ENCODE assay signal across 10 cellular contexts in the genomic region with DNA sequence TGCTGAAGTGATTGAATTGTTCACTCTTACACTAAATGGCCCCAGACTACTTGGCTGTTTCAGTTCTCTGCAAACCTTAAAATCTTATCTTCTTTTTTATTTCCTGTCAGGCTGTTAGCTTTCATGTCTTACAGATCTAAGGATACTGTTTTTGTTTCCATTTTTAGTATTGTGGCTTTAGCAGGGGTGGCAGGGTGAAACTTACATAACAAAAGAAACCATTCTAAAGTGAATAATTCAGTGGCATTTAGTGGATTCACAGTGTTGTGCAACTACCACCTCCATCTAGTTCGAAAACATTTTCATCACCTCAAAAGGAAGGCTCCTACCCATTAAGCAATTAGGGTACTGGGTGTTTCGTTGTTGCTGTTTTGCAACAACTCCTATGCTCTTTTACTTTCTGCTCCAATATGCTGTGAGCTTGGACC. TPM values are rescaled to one million over a fixed set of nuclear protein-coding genes. Genes with fewer than 3 reads are reported as not detected.
A peak's percentile ranks its signal among the peaks of the same experiment; 100 is the strongest.
DNase-seq lines count a peak whose midpoint lies in the region; ATAC-seq and TF ChIP-seq lines count a peak whose summit lies in the region.
"Had no signal": no experiment of that assay in that cellular context is flagged by ENCODE, and none has a peak within 500 bp of the region (broad histone marks: within the 10 kb centered on the region; RNA-seq: fewer than 3 reads in every experiment).

No MANE protein-coding gene starts in this region.

- peak overlapping the region; percentile 77 for H3K4me3 Mint-ChIP-seq in activated naive CD4-positive, alpha-beta T cell treated with anti-CD3 and anti-CD28 coated beads for 36 hours

- ATAC-seq in GM21381 (IDR thresholded peaks at IDR 0.05; ENCODE audit: unreplicated experiment) (no peak), GM18907 (IDR thresholded peaks at IDR 0.05; ENCODE audit: unreplicated experiment) (no peak)

- no peaks in the 10 kb centered on the region for H3K9me3 Mint-ChIP-seq in activated naive CD4-positive, alpha-beta T cell treated with anti-CD3 and anti-CD28 coated beads for 36 hours

- peaks cover 84% of the 10 kb centered on the region for H3K4me1 Mint-ChIP-seq in activated naive CD4-positive, alpha-beta T cell treated with anti-CD3 and anti-CD28 coated beads for 36 hours (ENCODE audit: low read depth)

- intact Hi-C loops in activated naive CD4-positive, alpha-beta T cell treated with anti-CD3 and anti-CD28 coated beads for 36 hours (cut with micrococcal nuclease), result loop anchor here (1.0 to 10.0 kb wide), 10 partner anchors 10 to 930 kb away; partner anchors contain the start of genes CKAP2, INTS6, SUGT1 and WDFY2

- H3K27me3 Mint-ChIP-seq in activated naive CD4-positive, alpha-beta T cell treated with anti-CD3 and anti-CD28 coated beads for 36 hours (ENCODE audit: low read depth), result no peaks in the 10 kb centered on the region

- H3K4me1 ChIP-seq in thymus (ENCODE audit: control insufficient read depth, insufficient read depth, low read length), result peaks cover 44% of the 10 kb centered on the region

- no peak overlapping the region for H3K4me3 ChIP-seq in fibroblast of pulmonary artery (replicated peaks; ENCODE audit: low read depth, low read length)
- peak overlapping the region; percentile 40 for H3K4me3 ChIP-seq in thymus (ENCODE audit: low read length)

- CTCF ChIA-PET in activated naive CD4-positive, alpha-beta T cell treated with anti-CD3 and anti-CD28 coated beads for 36 hours (lab: Charles Lee), result interaction anchor here (0.6 to 6.4 kb wide), 10 partner anchors 7 to 519 kb away, joined by 3 to 136 read pairs (median 10); no protein-coding TSS in a partner anchor

- WGBS in thymus, result 2% methylated on average over 2 of the region's 2 CpGs

- H3K27ac Mint-ChIP-seq in activated naive CD4-positive, alpha-beta T cell treated with anti-CD3 and anti-CD28 coated beads for 36 hours, result peak overlapping the region; percentile 98

- no peaks in the 10 kb centered on the region for H3K36me3 Mint-ChIP-seq in activated naive CD4-positive, alpha-beta T cell treated with anti-CD3 and anti-CD28 coated beads for 36 hours (ENCODE audit: low read depth)

- H3K9me3 ChIP-seq in thymus (ENCODE audit: control insufficient read depth), result no peaks in the 10 kb centered on the region

- no peaks in the 10 kb centered on the region for H3K36me3 ChIP-seq in thymus (ENCODE audit: control insufficient read depth, insufficient read depth)

- TF ChIP-seq CTCF in fibroblast of pulmonary artery (IDR thresholded peaks at IDR 0.05; ENCODE audit: low read length, missing control alignments), result no peak

- H3K27ac ChIP-seq in thymus (ENCODE audit: low read depth), result peak overlapping the region; percentile 92

- DNase-seq in activated naive CD4-positive, alpha-beta T cell treated with anti-CD3 and anti-CD28 coated beads for 36 hours, result no peak
- no peak for DNase-seq in activated naive CD4-positive, alpha-beta T cell treated with anti-CD3 and anti-CD28 coated beads, Interleukin-2, amount 50 U/mL, for 16 hours
- peak; percentile 93 for DNase-seq in SKM-1 treated with dmso at 0.1 percent for 144 hours (lab: John Stamatoyannopoulos, UW; ENCODE audit: unreplicated experiment)
- DNase-seq in fibroblast of pulmonary artery (ENCODE audit: low read depth), result peak; percentile 81
- DNase-seq in NCI-H1694 treated with DMSO at 0.1 percent for 48 hours (lab: John Stamatoyannopoulos, UW), result no peak
- DNase-seq: NCI-H2171 had no signal

- no peaks in the 10 kb centered on the region for H3K27me3 ChIP-seq in thymus (ENCODE audit: control insufficient read depth, insufficient read depth)

RNA-seq across cellular contexts. Expression of gene TMEM272, which starts 19.8 kb away (rescaled TPM):
- under 1 TPM; 0.41 to 0.42 TPM for total RNA-seq in activated naive CD4-positive, alpha-beta T cell treated with anti-CD3 and anti-CD28 coated beads for 36 hours
- 0.68 TPM for polyA plus RNA-seq in thymus
- total RNA-seq: kidney epithelial cell had no signal

RNA-seq across cellular contexts. Expression of gene DHRS12, which starts 21.2 kb away (rescaled TPM):
- total RNA-seq in activated naive CD4-positive, alpha-beta T cell treated with anti-CD3 and anti-CD28 coated beads for 36 hours, result 1 to 10 TPM; 4.1 to 4.9 TPM
- polyA plus RNA-seq in thymus, result 14.8 TPM

RNA-seq across cellular contexts. Expression of gene CCDC70, which starts 36.6 kb away (rescaled TPM):
- total RNA-seq in activated naive CD4-positive, alpha-beta T cell treated with anti-CD3 and anti-CD28 coated beads for 36 hours, result not detected
- polyA plus RNA-seq in thymus, result 0.07 TPM
- total RNA-seq: kidney epithelial cell had no signal

Comparison
In these comparisons a context has a peak if more than half of its experiments do, and no peak if none do; other contexts are left out.
1. DNase-seq: peak in SKM-1 treated with dmso at 0.1 percent for 144 hours (single experiment) and fibroblast of pulmonary artery (single experiment); none in activated naive CD4-positive, alpha-beta T cell treated with anti-CD3 and anti-CD28 coated beads for 36 hours (single experiment), activated naive CD4-positive, alpha-beta T cell treated with anti-CD3 and anti-CD28 coated beads, Interleukin-2, amount 50 U/mL, for 16 hours (single experiment) and NCI-H1694 treated with DMSO at 0.1 percent for 48 hours (single experiment).